19 cellular contexts compared by ENCODE assay signal in genomic region chr11:134468081-134468668, GRCh38. TPM values are rescaled to one million over a fixed set of nuclear protein-coding genes. Genes with fewer than 3 reads are reported as not detected.
"Had no signal": no experiment of that assay in that cellular context is flagged by ENCODE, and none has a peak within 500 bp of the region (broad histone marks: within the 10 kb centered on the region; RNA-seq: fewer than 3 reads in every experiment).

No MANE protein-coding gene starts in this region.

- H3K4me3 ChIP-seq: body of pancreas, gastroesophageal sphincter, lower lobe of right lung, vagina had no signal

- H3K27ac ChIP-seq: body of pancreas, epithelial cell of prostate, gastroesophageal sphincter, lower lobe of right lung, vagina had no signal

- H3K4me3 Mint-ChIP-seq: activated CD4-positive, alpha-beta T cell treated with anti-CD3 and anti-CD28 coated beads, Interleukin-2, amount 10 ng/mL, durations not matched to agents 7 days and 5 days; activated naive CD4-positive, alpha-beta T cell treated with anti-CD3 and anti-CD28 coated beads, Interleukin-2, amount 50 U/mL, for 24 hours; mesothelial cell of epicardium; naive thymus-derived CD8-positive, alpha-beta T cell had no signal

- H3K27ac Mint-ChIP-seq: activated CD4-positive, alpha-beta T cell treated with anti-CD3 and anti-CD28 coated beads, Interleukin-2, amount 10 ng/mL, durations not matched to agents 7 days and 5 days; activated naive CD4-positive, alpha-beta T cell treated with anti-CD3 and anti-CD28 coated beads, Interleukin-2, amount 50 U/mL, for 24 hours; mesothelial cell of epicardium; naive thymus-derived CD8-positive, alpha-beta T cell; progenitor cell of endocrine pancreas had no signal

- H3K4me1 ChIP-seq: gastroesophageal sphincter, lower lobe of right lung, vagina had no signal

- H3K27me3 ChIP-seq: body of pancreas, vagina had no signal

- ATAC-seq: body of pancreas; gastroesophageal sphincter; lower lobe of right lung; naive thymus-derived CD8-positive, alpha-beta T cell; sciatic nerve had no signal

- H3K9me3 ChIP-seq: body of pancreas, gastroesophageal sphincter, lower lobe of right lung, vagina had no signal

- H3K36me3 Mint-ChIP-seq: activated naive CD4-positive, alpha-beta T cell treated with anti-CD3 and anti-CD28 coated beads, Interleukin-2, amount 50 U/mL, for 24 hours; mesothelial cell of epicardium; naive thymus-derived CD8-positive, alpha-beta T cell had no signal

- DNase-seq: activated CD4-positive, alpha-beta T cell treated with anti-CD3 and anti-CD28 coated beads, Interleukin-2, amount 10 ng/mL, durations not matched to agents 7 days and 5 days; activated CD4-positive, CD25-positive, alpha-beta regulatory T cell; activated T-cell treated with anti-CD3 and anti-CD28 coated beads, Interleukin-2, amount 50 U/mL, for 1 hour; body of pancreas; central memory CD4-positive, alpha-beta T cell; cortex of kidney; effector memory CD4-positive, alpha-beta T cell; lower lobe of right lung; naive thymus-derived CD8-positive, alpha-beta T cell; nucleus accumbens; stimulated activated CD8-positive, alpha-beta memory T cell treated with anti-CD3 and anti-CD28 coated beads, Interleukin-4, amount 100 ng/mL, for 48 hours; T-helper 1 cell had no signal

- H3K4me1 Mint-ChIP-seq: activated CD4-positive, alpha-beta T cell treated with anti-CD3 and anti-CD28 coated beads, Interleukin-2, amount 10 ng/mL, durations not matched to agents 7 days and 5 days; activated naive CD4-positive, alpha-beta T cell treated with anti-CD3 and anti-CD28 coated beads, Interleukin-2, amount 50 U/mL, for 24 hours; mesothelial cell of epicardium had no signal

- H3K36me3 ChIP-seq: gastroesophageal sphincter, lower lobe of right lung, vagina had no signal

- H3K9me3 Mint-ChIP-seq: activated CD4-positive, alpha-beta T cell treated with anti-CD3 and anti-CD28 coated beads, Interleukin-2, amount 10 ng/mL, durations not matched to agents 7 days and 5 days; activated naive CD4-positive, alpha-beta T cell treated with anti-CD3 and anti-CD28 coated beads, Interleukin-2, amount 50 U/mL, for 24 hours; mesothelial cell of epicardium; naive thymus-derived CD8-positive, alpha-beta T cell had no signal

RNA-seq across cellular contexts. Expression of gene B3GAT1, which starts 56.1 kb away (rescaled TPM):
- polyA plus RNA-seq: naive thymus-derived CD8-positive, alpha-beta T cell had no signal
